12 cellular contexts compared by ENCODE assay signal in the genomic region with DNA sequence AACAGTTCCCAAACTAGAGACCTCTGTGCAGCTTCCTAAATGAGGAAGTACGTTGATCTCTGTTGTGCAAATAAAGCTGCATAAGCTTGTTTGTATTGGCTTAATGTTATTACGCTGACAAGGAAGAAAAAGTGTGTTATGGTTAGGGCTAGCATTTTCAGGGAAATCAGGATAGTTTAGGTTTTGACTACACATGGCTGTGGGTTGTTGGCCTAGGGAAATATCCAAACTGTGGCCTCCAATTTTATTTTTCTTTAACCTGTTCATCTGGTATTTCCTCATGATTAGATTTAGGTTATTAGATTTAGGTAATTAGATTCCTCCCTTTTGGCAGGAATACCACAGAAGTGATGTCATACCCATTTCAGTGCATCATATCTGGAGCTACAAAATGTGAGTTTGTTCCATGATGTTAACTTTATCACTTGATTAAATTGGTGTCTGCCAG. TPM values are rescaled to one million over a fixed set of nuclear protein-coding genes. Genes with fewer than 3 reads are reported as not detected.
DNase-seq lines count a peak whose midpoint lies in the region; TF ChIP-seq lines count a peak whose summit lies in the region.
"Had no signal": no experiment of that assay in that cellular context is flagged by ENCODE, and none has a peak within 500 bp of the region (broad histone marks: within the 10 kb centered on the region; RNA-seq: fewer than 3 reads in every experiment).

No MANE protein-coding gene starts in this region.

- H3K79me2 ChIP-seq in OCI-LY7 (ENCODE audit: insufficient read depth, low read depth, low read length) = no peaks in the 10 kb centered on the region

- H3K4me3 ChIP-seq in breast epithelium (no peak overlapping the region), OCI-LY7 (ENCODE audit: low read depth, low read length, poor library complexity, severe bottlenecking) (no peak overlapping the region), fibroblast of pulmonary artery (replicated peaks; ENCODE audit: low read depth, low read length) (no peak overlapping the region), suprapubic skin (no peak overlapping the region)
- H3K4me3 ChIP-seq: adrenal gland had no signal

- H3K4me1 Mint-ChIP-seq in MCF 10A (ENCODE audit: insufficient read depth, unreplicated experiment) (peaks cover 6% of the 10 kb centered on the region), type B pancreatic cell (ENCODE audit: unreplicated experiment) (peaks cover 9% of the 10 kb centered on the region), CD14-positive monocyte (peaks cover 14% of the 10 kb centered on the region)
- no peaks in the 10 kb centered on the region for H3K4me1 Mint-ChIP-seq in activated naive CD8-positive, alpha-beta T cell treated with anti-CD3 and anti-CD28 coated beads for 36 hours
- H3K4me1 Mint-ChIP-seq: T-cell had no signal

- H3K27ac ChIP-seq in breast epithelium = peak overlapping the region; percentile 18 to 26
- H3K27ac ChIP-seq in OCI-LY7 (ENCODE audit: low read depth, low read length, poor library complexity, severe bottlenecking) = no peak overlapping the region
- no peak overlapping the region for H3K27ac ChIP-seq in suprapubic skin

- H3K9me3 Mint-ChIP-seq in MCF 10A (ENCODE audit: unreplicated experiment) (no peaks in the 10 kb centered on the region), type B pancreatic cell (peaks cover 6% of the 10 kb centered on the region), CD14-positive monocyte (peaks cover 0 to 10% (median 5%) of the 10 kb centered on the region in 7 donors)
- peaks cover 7% of the 10 kb centered on the region for H3K9me3 Mint-ChIP-seq in activated naive CD8-positive, alpha-beta T cell treated with anti-CD3 and anti-CD28 coated beads for 36 hours

- DNase-seq in breast epithelium (ENCODE audit: low spot score in 2 of 2) (no peak), MCF 10A (ENCODE audit: unreplicated experiment) (no peak), OCI-LY7 (ENCODE audit: low spot score) (no peak), fibroblast of pulmonary artery (ENCODE audit: low read depth) (peak; percentile 39), type B pancreatic cell (ENCODE audit: extremely low spot score, unreplicated experiment) (no peak), suprapubic skin (ENCODE audit: low spot score in 2 of 2) (no peak), CD14-positive monocyte (ENCODE audit: low spot score) (no peak)
- no peak for DNase-seq in activated naive CD8-positive, alpha-beta T cell treated with anti-CD3 and anti-CD28 coated beads for 36 hours
- DNase-seq: activated CD8-positive, alpha-beta memory T cell treated with anti-CD3 and anti-CD28 coated beads for 24 hours; adrenal gland; posterior cingulate gyrus; T-cell had no signal

- POLR2A ChIA-PET in MCF 10A (lab: Yijun Ruan, JAX) (interaction anchor here (0.7 kb wide), 1 partner anchor 113 kb away, joined by 3 read pairs; no protein-coding TSS in a partner anchor), OCI-LY7 (lab: Charles Lee) (interaction anchor here (0.5 to 1.0 kb wide), 2 partner anchors 11 to 692 kb away, joined by 3 to 5 read pairs; no protein-coding TSS in a partner anchor)

- intact Hi-C loops in breast epithelium (cut with DNase I; ENCODE audit: low total_unique reads) = no loop called here
- intact Hi-C loops in MCF 10A (cut with micrococcal nuclease) = no loop called here
- intact Hi-C loops in OCI-LY7 (cut with micrococcal nuclease; ENCODE audit: unreplicated experiment) = no loop called here
- intact Hi-C loops in CD14-positive monocyte (cut with micrococcal nuclease) = no loop called here

- H3K27ac Mint-ChIP-seq in MCF 10A (ENCODE audit: low read depth, unreplicated experiment) (no peak overlapping the region), type B pancreatic cell (peak overlapping the region; percentile 11), CD14-positive monocyte (peak overlapping the region in 2 of 7 donors; percentile 8 to 42)
- H3K27ac Mint-ChIP-seq in activated naive CD8-positive, alpha-beta T cell treated with anti-CD3 and anti-CD28 coated beads for 36 hours = no peak overlapping the region
- H3K27ac Mint-ChIP-seq: T-cell had no signal

- H3K36me3 Mint-ChIP-seq in MCF 10A (ENCODE audit: insufficient read depth, unreplicated experiment) (no peaks in the 10 kb centered on the region), type B pancreatic cell (no peaks in the 10 kb centered on the region), CD14-positive monocyte (no peaks in the 10 kb centered on the region)
- no peaks in the 10 kb centered on the region for H3K36me3 Mint-ChIP-seq in activated naive CD8-positive, alpha-beta T cell treated with anti-CD3 and anti-CD28 coated beads for 36 hours
- H3K36me3 Mint-ChIP-seq: T-cell had no signal

- H3K27me3 Mint-ChIP-seq in MCF 10A (ENCODE audit: insufficient read depth, unreplicated experiment) (no peaks in the 10 kb centered on the region), type B pancreatic cell (no peaks in the 10 kb centered on the region), CD14-positive monocyte (ENCODE audit: low read depth in 3 of 3) (peaks cover 0 to 2% (median 1%) of the 10 kb centered on the region in 3 donors)
- no peaks in the 10 kb centered on the region for H3K27me3 Mint-ChIP-seq in activated naive CD8-positive, alpha-beta T cell treated with anti-CD3 and anti-CD28 coated beads for 36 hours

- TF ChIP-seq CTCF in breast epithelium (IDR thresholded peaks at IDR 0.05) (no peak), MCF 10A (IDR thresholded peaks at IDR 0.05; ENCODE audit: unreplicated experiment) (no peak), OCI-LY7 (conservative IDR thresholded peaks at IDR 0.05; ENCODE audit: low read length) (no peak), fibroblast of pulmonary artery (IDR thresholded peaks at IDR 0.05; ENCODE audit: low read length, missing control alignments) (no peak), type B pancreatic cell (conservative IDR thresholded peaks at IDR 0.05) (no peak), suprapubic skin (IDR thresholded peaks at IDR 0.05) (no peak), CD14-positive monocyte (IDR thresholded peaks at IDR 0.05) (no peak)

- TF ChIP-seq POLR2A in breast epithelium (IDR thresholded peaks at IDR 0.05) (no peak), suprapubic skin (IDR thresholded peaks at IDR 0.05) (no peak)

- no peaks in the 10 kb centered on the region for H3K4me1 ChIP-seq in breast epithelium
- peaks cover 14% of the 10 kb centered on the region for H3K4me1 ChIP-seq in OCI-LY7 (ENCODE audit: insufficient read depth, low read length, poor library complexity, severe bottlenecking)
- peaks cover 3% of the 10 kb centered on the region for H3K4me1 ChIP-seq in suprapubic skin
- H3K4me1 ChIP-seq: adrenal gland had no signal

- H3K27me3 ChIP-seq in breast epithelium = no peaks in the 10 kb centered on the region
- no peaks in the 10 kb centered on the region for H3K27me3 ChIP-seq in suprapubic skin
- H3K27me3 ChIP-seq: adrenal gland had no signal

- CTCF ChIA-PET in MCF 10A (lab: Yijun Ruan, JAX) = interaction anchor here (0.6 to 0.7 kb wide), 2 partner anchors 15 to 23 kb away, joined by 3 read pairs; no protein-coding TSS in a partner anchor
- CTCF ChIA-PET in OCI-LY7 (lab: Charles Lee; ENCODE audit: unreplicated experiment) = no interaction called here

- H3K4me3 Mint-ChIP-seq in MCF 10A (ENCODE audit: unreplicated experiment) = no peak overlapping the region
- H3K4me3 Mint-ChIP-seq in type B pancreatic cell = no peak overlapping the region
- H3K4me3 Mint-ChIP-seq in CD14-positive monocyte = no peak overlapping the region
- H3K4me3 Mint-ChIP-seq in activated naive CD8-positive, alpha-beta T cell treated with anti-CD3 and anti-CD28 coated beads for 36 hours = no peak overlapping the region
- H3K4me3 Mint-ChIP-seq: T-cell had no signal

- no peaks in the 10 kb centered on the region for H4K20me1 ChIP-seq in OCI-LY7 (ENCODE audit: insufficient read depth, low read length)

- H3K4me2 ChIP-seq in OCI-LY7 (ENCODE audit: low read length) = peak overlapping the region; percentile 23

- peak overlapping the region; percentile 21; the same call in 1 of the 2 replicates for H2AFZ ChIP-seq in OCI-LY7 (ENCODE audit: low read length)

- WGBS in suprapubic skin = 31% methylated on average over 2 of the region's 2 CpGs

- BruUV-seq in MCF 10A (replicated peaks; lab: Mats Ljungman, UMichigan) (no TSS peak), OCI-LY7 (replicated peaks; lab: Mats Ljungman, UMichigan) (no TSS peak)

- H3K9me3 ChIP-seq in breast epithelium (no peaks in the 10 kb centered on the region), OCI-LY7 (ENCODE audit: low read length) (no peaks in the 10 kb centered on the region), suprapubic skin (no peaks in the 10 kb centered on the region)
- H3K9me3 ChIP-seq: adrenal gland had no signal

- TF ChIP-seq EP300 in suprapubic skin (IDR thresholded peaks at IDR 0.05) = no peak

- H3K36me3 ChIP-seq in breast epithelium = no peaks in the 10 kb centered on the region
- no peaks in the 10 kb centered on the region for H3K36me3 ChIP-seq in OCI-LY7 (ENCODE audit: insufficient read depth, low read length)
- no peaks in the 10 kb centered on the region for H3K36me3 ChIP-seq in suprapubic skin
- H3K36me3 ChIP-seq: adrenal gland had no signal

- no peaks in the 10 kb centered on the region for H3K9me2 ChIP-seq in OCI-LY7 (ENCODE audit: insufficient read depth, low read length)

RNA-seq across cellular contexts. Expression of a gene that starts 8.7 kb away (rescaled TPM):
- total RNA-seq in breast epithelium (10 to 100 TPM; 42.3 to 70.2 (median 47.6) TPM), MCF 10A (2022) (38.8 and 40.5 TPM in 2 replicates), OCI-LY7 (2022) (55.2 and 57.5 TPM in 2 replicates), type B pancreatic cell (ENCODE audit: low replicate concordance) (40.9 and 58.1 TPM in 2 replicates), suprapubic skin (10 to 100 TPM; 24.8 to 58.7 (median 34.7) TPM)
- total RNA-seq in OCI-LY7 (2014; rRNA removed; shearing (Covaris generic)) = 29.9 and 39.9 TPM in 2 replicates
- polyA plus RNA-seq in CD14-positive monocyte = 10 to 100 TPM; 16.0 to 18.4 TPM
- 10 to 100 TPM; 32.2 to 38.3 TPM for total RNA-seq in activated naive CD8-positive, alpha-beta T cell treated with anti-CD3 and anti-CD28 coated beads for 36 hours

RNA-seq across cellular contexts. Expression of a gene that starts 54.5 kb away (rescaled TPM):
- total RNA-seq in breast epithelium (under 1 TPM; 0.15 to 0.66 (median 0.16) TPM), MCF 10A (2022) (3.5 and 10.8 TPM in 2 replicates), OCI-LY7 (2022) (not detected in 2 replicates), type B pancreatic cell (ENCODE audit: low replicate concordance) (6.9 and 22.1 TPM in 2 replicates), suprapubic skin (1 to 10 TPM in 3 of 4 donors, under 1 TPM in 1; 0.64 to 5.6 (median 1.7) TPM)
- total RNA-seq in OCI-LY7 (2014; rRNA removed; shearing (Covaris generic)) = not detected in 2 replicates
- polyA plus RNA-seq in CD14-positive monocyte = not detected
- total RNA-seq in activated naive CD8-positive, alpha-beta T cell treated with anti-CD3 and anti-CD28 coated beads for 36 hours = 10 to 100 TPM; 10.8 to 10.9 TPM

Comparison
In these comparisons a context has a peak if more than half of its experiments do, and no peak if none do; other contexts are left out.
1. H3K27ac ChIP-seq: peak in breast epithelium (2 of 2); none in OCI-LY7 (single experiment) and suprapubic skin (single experiment).